ENCODE assay signal across 18 cellular contexts in genomic region chr3:164604687-164605086, GRCh38.
DNase-seq lines count a peak whose midpoint lies in the region; ATAC-seq and TF ChIP-seq lines count a peak whose summit lies in the region.
"Had no signal": no experiment of that assay in that cellular context is flagged by ENCODE, and none has a peak within 500 bp of the region (broad histone marks: within the 10 kb centered on the region; RNA-seq: fewer than 3 reads in every experiment).

No MANE protein-coding gene starts in this region.

- H2BK15ac ChIP-seq in mesenchymal stem cell (ENCODE audit: low read depth, poor library complexity, severe bottlenecking) = no peak overlapping the region

- no peak overlapping the region for H2BK5ac ChIP-seq in mesenchymal stem cell (ENCODE audit: low read depth, low read length, poor library complexity, severe bottlenecking)

- H3K36me3 ChIP-seq in SU-DHL-6 (ENCODE audit: low read length) = no peaks in the 10 kb centered on the region
- H3K36me3 ChIP-seq in mesenchymal stem cell (ENCODE audit: control insufficient read depth in 1 of 2, insufficient read depth in 2 of 2, low read depth in 1 of 2, low read length in 2 of 2) = no peaks in the 10 kb centered on the region
- no peaks in the 10 kb centered on the region for H3K36me3 ChIP-seq in left lung
- H3K36me3 ChIP-seq: BE2C had no signal

- H3K18ac ChIP-seq in mesenchymal stem cell (ENCODE audit: low read depth in 1 of 2, low read length in 2 of 2) = no peak overlapping the region

- H3K27ac ChIP-seq in SU-DHL-6 (ENCODE audit: low read depth, low read length) (no peak overlapping the region), mesenchymal stem cell (ENCODE audit: low read length, poor library complexity, severe bottlenecking) (no peak overlapping the region), left lung (no peak overlapping the region)

- H3K9ac ChIP-seq in SU-DHL-6 (ENCODE audit: low read length) (no peak overlapping the region), mesenchymal stem cell (ENCODE audit: low read length) (no peak overlapping the region)

- no peaks in the 10 kb centered on the region for H3K79me2 ChIP-seq in SU-DHL-6 (ENCODE audit: insufficient read depth, low read length)

- no peak overlapping the region for H3K14ac ChIP-seq in mesenchymal stem cell (ENCODE audit: low read length in 2 of 2)

- H3K4ac ChIP-seq in mesenchymal stem cell (ENCODE audit: low read depth in 1 of 2, low read length in 2 of 2) = no peak overlapping the region

- peak; percentile 21 for DNase-seq in brain pericyte (ENCODE audit: low read depth, low spot score)
- peak; percentile 24 for DNase-seq in mesenchymal stem cell
- no peak for DNase-seq in DMS153 (lab: John Stamatoyannopoulos, UW)
- DNase-seq in stimulated activated naive CD4-positive, alpha-beta T cell (lab: John Stamatoyannopoulos, UW) = no peak
- DNase-seq in left lung = no peak
- DNase-seq: ACHN; BE2C; C1 segment of cervical spinal cord; CD4-positive, CD25-positive, alpha-beta regulatory T cell; CD8-positive, alpha-beta memory T cell; COR-L47; DMS 273 treated with DMSO at 0.1 percent for 48 hours; GOT3; H9; KBM-7 had no signal

- TF ChIP-seq CTCF in SU-DHL-6 (IDR thresholded peaks at IDR 0.05; ENCODE audit: insufficient read depth, low read length, poor library complexity, severe bottlenecking) = no peak
- TF ChIP-seq CTCF in left lung (IDR thresholded peaks at IDR 0.05) = no peak

- H3K27me3 ChIP-seq in SU-DHL-6 (ENCODE audit: low read length) (no peaks in the 10 kb centered on the region), mesenchymal stem cell (ENCODE audit: control insufficient read depth in 1 of 2, insufficient read depth in 1 of 2, low read length in 2 of 2) (no peaks in the 10 kb centered on the region), left lung (no peaks in the 10 kb centered on the region)
- H3K27me3 ChIP-seq: BE2C had no signal

- no peak for ATAC-seq in left lung
- ATAC-seq in GM21786 (IDR thresholded peaks at IDR 0.05; ENCODE audit: unreplicated experiment) = no peak
- ATAC-seq: HepG2 had no signal

- no peaks in the 10 kb centered on the region for H3F3A ChIP-seq in SU-DHL-6 (ENCODE audit: insufficient read depth)

- H3K4me1 ChIP-seq in mesenchymal stem cell (ENCODE audit: control insufficient read depth, insufficient read depth, low read depth, low read length) (no peaks in the 10 kb centered on the region), left lung (no peaks in the 10 kb centered on the region)
- H3K4me1 ChIP-seq: BE2C had no signal

- H2AFZ ChIP-seq in SU-DHL-6 (ENCODE audit: low read depth, low read length, severe bottlenecking) (peak overlapping the region; percentile 49), mesenchymal stem cell (ENCODE audit: low read depth, low read length) (no peak overlapping the region)

- H4K91ac ChIP-seq in mesenchymal stem cell (ENCODE audit: low read length) = no peak overlapping the region

- H3K23ac ChIP-seq in mesenchymal stem cell (ENCODE audit: low read length in 2 of 2) = no peak overlapping the region

- H3K4me3 ChIP-seq in SU-DHL-6 (ENCODE audit: insufficient read depth, low read length, poor library complexity, severe bottlenecking) (no peak overlapping the region), mesenchymal stem cell (ENCODE audit: insufficient read depth in 1 of 2, low read depth in 1 of 2, low read length in 2 of 2) (no peak overlapping the region), left lung (no peak overlapping the region)

- no peak overlapping the region for H2AK5ac ChIP-seq in mesenchymal stem cell (ENCODE audit: low read length, severe bottlenecking)

- no peak overlapping the region for H2BK12ac ChIP-seq in mesenchymal stem cell (ENCODE audit: low read length in 2 of 2)

- intact Hi-C loops in left lung (cut with DNase I) = no loop called here

- H3K79me1 ChIP-seq in mesenchymal stem cell (replicated peaks; ENCODE audit: low read length, poor library complexity, severe bottlenecking) = no peaks in the 10 kb centered on the region

- H2BK120ac ChIP-seq in mesenchymal stem cell (ENCODE audit: low read depth, low read length) = no peak overlapping the region

- H4K8ac ChIP-seq in mesenchymal stem cell (ENCODE audit: low read length) = no peak overlapping the region

- H4K20me1 ChIP-seq in SU-DHL-6 (ENCODE audit: low read depth, low read length) = no peaks in the 10 kb centered on the region

- H3K9me3 ChIP-seq in SU-DHL-6 (ENCODE audit: insufficient read depth, low read length) (no peaks in the 10 kb centered on the region), mesenchymal stem cell (ENCODE audit: control insufficient read depth, low read length) (no peaks in the 10 kb centered on the region), left lung (peaks cover 0 to 7% of the 10 kb centered on the region in 2 donors)
- H3K9me3 ChIP-seq: BE2C had no signal

- H3K4me2 ChIP-seq in SU-DHL-6 (ENCODE audit: low read depth, low read length, poor library complexity, severe bottlenecking) (no peak overlapping the region), mesenchymal stem cell (ENCODE audit: low read length, poor library complexity, severe bottlenecking) (no peak overlapping the region)

- H3K9me2 ChIP-seq in SU-DHL-6 (replicated peaks; ENCODE audit: insufficient read depth, low read length) = no peaks in the 10 kb centered on the region

- 69% methylated on average over 2 of the region's 4 CpGs for WGBS in mesenchymal stem cell

Comparison
In these comparisons a context has a peak if more than half of its experiments do, and no peak if none do; other contexts are left out.
1. DNase-seq: peak in brain pericyte (single experiment) and mesenchymal stem cell (single experiment); none in DMS153 (single experiment), stimulated activated naive CD4-positive, alpha-beta T cell (0 of 6) and left lung (0 of 2).